In the genomic region with DNA sequence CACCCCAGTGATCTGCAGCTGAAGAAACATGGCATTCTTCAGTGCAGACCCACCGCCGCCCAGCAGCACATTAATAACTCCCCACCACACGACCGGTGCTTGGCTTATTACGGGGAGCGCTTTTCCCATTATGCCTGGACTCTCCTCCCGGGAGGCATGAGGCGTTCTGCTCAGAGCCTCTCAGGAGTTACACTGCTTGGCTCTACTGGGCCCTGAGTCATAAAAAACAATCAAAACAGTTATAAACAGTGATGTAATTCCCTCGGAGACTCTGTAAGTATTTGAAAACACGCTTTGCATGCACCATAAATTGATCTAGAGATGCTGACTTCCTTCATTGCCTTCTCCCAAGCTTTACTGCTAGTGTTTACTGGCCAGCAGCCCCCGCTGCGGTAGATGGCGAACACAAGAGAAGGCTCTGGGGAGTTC, we compare ENCODE assay signal across 17 cellular contexts.
DNase-seq lines count a peak whose midpoint lies in the region; ATAC-seq, FAIRE-seq and TF ChIP-seq lines count a peak whose summit lies in the region.
"Had no signal": no experiment of that assay in that cellular context is flagged by ENCODE, and none has a peak within 500 bp of the region (broad histone marks: within the 10 kb centered on the region; RNA-seq: fewer than 3 reads in every experiment).

No MANE protein-coding gene starts in this region.

- TF ChIP-seq POLR2A in A549 (IDR thresholded peaks at IDR 0.05; ENCODE audit: low read length) (no peak), H1 (IDR thresholded peaks at IDR 0.05; ENCODE audit: control extremely low read depth in 1 of 2, low read depth in 2 of 2, low read length in 2 of 2) (no peak)

- H3K18ac ChIP-seq in H1 (ENCODE audit: extremely low read depth, low read length): no peak overlapping the region
- H3K18ac ChIP-seq in mesenchymal stem cell (ENCODE audit: low read depth in 1 of 2, low read length in 2 of 2): no peak overlapping the region

- no peak for TF ChIP-seq CTCF in A549 (IDR thresholded peaks at IDR 0.05)
- no peak for TF ChIP-seq CTCF in H1 (IDR thresholded peaks at IDR 0.05; ENCODE audit: control extremely low read depth in 1 of 3, insufficient read depth in 1 of 3, low read depth in 1 of 3, low read length in 3 of 3)

- no peak overlapping the region for H4K91ac ChIP-seq in H1 (replicated peaks; ENCODE audit: insufficient read length, low read length)
- H4K91ac ChIP-seq in mesenchymal stem cell (ENCODE audit: low read length): no peak overlapping the region

- no peaks in the 10 kb centered on the region for H3K79me2 ChIP-seq in H1 (ENCODE audit: control insufficient read depth in 1 of 2, insufficient read depth in 2 of 2, low read length in 2 of 2)

- no peak overlapping the region for H4K5ac ChIP-seq in H1 (ENCODE audit: insufficient read length, low read depth, low read length)

- H3K9ac ChIP-seq in H1 (replicated peaks in 1 of 4; ENCODE audit: extremely low read depth in 1 of 4, low read depth in 3 of 4, low read length in 3 of 4) (no peak overlapping the region), mesenchymal stem cell (ENCODE audit: low read length) (peak overlapping the region; percentile 12)

- no peaks in the 10 kb centered on the region for H3K79me1 ChIP-seq in H1 (ENCODE audit: low read depth, low read length)
- H3K79me1 ChIP-seq in mesenchymal stem cell (replicated peaks; ENCODE audit: low read length, poor library complexity, severe bottlenecking): no peaks in the 10 kb centered on the region

- no peak overlapping the region for H2BK120ac ChIP-seq in H1 (replicated peaks; ENCODE audit: low read depth, low read length)
- no peak overlapping the region for H2BK120ac ChIP-seq in mesenchymal stem cell (ENCODE audit: low read depth, low read length)

- H3K4me1 ChIP-seq in A549 (no peaks in the 10 kb centered on the region), H1 (replicated peaks in 1 of 4; ENCODE audit: control insufficient read depth in 3 of 4, insufficient read depth in 4 of 4, low read length in 3 of 4) (peaks cover 0 to 15% (median 9%) of the 10 kb centered on the region in 4 experiments; a peak in 6 of 7 replicates), mesenchymal stem cell (ENCODE audit: control insufficient read depth, insufficient read depth, low read depth, low read length) (peaks cover 2% of the 10 kb centered on the region)
- H3K4me1 ChIP-seq: prostate gland had no signal

- H2AK5ac ChIP-seq in H1 (ENCODE audit: low read depth, low read length) (no peak overlapping the region), mesenchymal stem cell (ENCODE audit: low read length, severe bottlenecking) (no peak overlapping the region)

- POLR2A ChIA-PET in A549 (lab: Yijun Ruan, JAX): no interaction called here
- POLR2A ChIA-PET in HEK293T (lab: Yijun Ruan, JAX): interaction anchor here (1.5 kb wide), 1 partner anchor 38 kb away, joined by 4 read pairs; no protein-coding TSS in a partner anchor
- POLR2A ChIA-PET in H1 (lab: Charles Lee; ENCODE audit: partially characterized antibody): interaction anchor here (1.2 to 1.5 kb wide), 2 partner anchors 9 to 12 kb away, joined by 4 read pairs; no protein-coding TSS in a partner anchor

- H2BK12ac ChIP-seq in H1 (ENCODE audit: low read depth, low read length) (no peak overlapping the region), mesenchymal stem cell (ENCODE audit: low read length in 2 of 2) (no peak overlapping the region)

- CTCF ChIA-PET in A549 (lab: Yijun Ruan, JAX): interaction anchor here (0.6 to 1.7 kb wide), 3 partner anchors 61 to 269 kb away, joined by 4 to 5 read pairs (median 4); no protein-coding TSS in a partner anchor
- CTCF ChIA-PET in HEK293T (lab: Yijun Ruan, JAX): no interaction called here
- CTCF ChIA-PET in H1 (lab: Charles Lee; ENCODE audit: partially characterized antibody): interaction anchor here (0.9 to 1.3 kb wide), 6 partner anchors 10 to 269 kb away, joined by 3 to 8 read pairs (median 4); no protein-coding TSS in a partner anchor

- H2BK5ac ChIP-seq in H1 (ENCODE audit: low read depth, low read length) (no peak overlapping the region), mesenchymal stem cell (ENCODE audit: low read depth, low read length, poor library complexity, severe bottlenecking) (no peak overlapping the region)

- FAIRE-seq in A549 (lab: Jason Lieb, UNC) (no peak), H1 (lab: Jason Lieb, UNC) (no peak)
- FAIRE-seq: HTR-8/SVneo had no signal

- H3K4me3 ChIP-seq in A549 (no peak overlapping the region), H1 (ENCODE audit: extremely low read depth in 1 of 4, insufficient read depth in 2 of 4, low read depth in 3 of 4, low read length in 4 of 4) (no peak overlapping the region), mesenchymal stem cell (ENCODE audit: insufficient read depth in 1 of 2, low read depth in 1 of 2, low read length in 2 of 2) (peak overlapping the region in 1 of 2 experiments; percentile 43)
- H3K4me3 ChIP-seq: prostate gland had no signal

- no peaks in the 10 kb centered on the region for H4K20me1 ChIP-seq in H1 (replicated peaks in 1 of 2; ENCODE audit: control insufficient read depth in 1 of 2, insufficient read depth in 2 of 2, low read length in 2 of 2)

- no peak overlapping the region for H3K27ac ChIP-seq in A549
- H3K27ac ChIP-seq in H1 (ENCODE audit: low read depth, low read length): no peak overlapping the region
- no peak overlapping the region for H3K27ac ChIP-seq in mesenchymal stem cell (ENCODE audit: low read length, poor library complexity, severe bottlenecking)
- H3K27ac ChIP-seq: prostate gland had no signal

- H3K9me3 ChIP-seq in A549 (no peaks in the 10 kb centered on the region), H1 (ENCODE audit: insufficient read depth in 2 of 2, low read depth in 1 of 2, low read length in 1 of 2) (no peaks in the 10 kb centered on the region), mesenchymal stem cell (ENCODE audit: control insufficient read depth, low read length) (no peaks in the 10 kb centered on the region)
- H3K9me3 ChIP-seq: prostate gland had no signal

- no peak overlapping the region for H2BK20ac ChIP-seq in H1 (ENCODE audit: low read length)

- no peak overlapping the region for H3K4me2 ChIP-seq in A549
- H3K4me2 ChIP-seq in H1 (ENCODE audit: insufficient read depth in 1 of 2, low read depth in 2 of 2, low read length in 2 of 2): peak overlapping the region; percentile 53 to 62; a peak in 2 of 4 replicates
- no peak overlapping the region for H3K4me2 ChIP-seq in mesenchymal stem cell (ENCODE audit: low read length, poor library complexity, severe bottlenecking)

- H3K23me2 ChIP-seq in H1 (ENCODE audit: low read depth, low read length): no peaks in the 10 kb centered on the region

- TF ChIP-seq RAD21 in A549 (conservative IDR thresholded peaks at IDR 0.05 in 1 of 2, IDR thresholded peaks at IDR 0.05 in 1 of 2) (no peak), H1 (IDR thresholded peaks at IDR 0.05 in 1 of 2, conservative IDR thresholded peaks at IDR 0.05 in 1 of 2; ENCODE audit: low read depth in 2 of 2, low read length in 2 of 2) (no peak)

- H2AFZ ChIP-seq in H1 (ENCODE audit: low read length) (0 out of 2 replicates have a peak overlapping the region, but pooled peaks have one; percentile 79), mesenchymal stem cell (ENCODE audit: low read depth, low read length) (no peak overlapping the region)

- no peak overlapping the region for H3K56ac ChIP-seq in H1 (replicated peaks; ENCODE audit: insufficient read length, low read depth, low read length)

- no peaks in the 10 kb centered on the region for H3K36me3 ChIP-seq in H1 (ENCODE audit: control insufficient read depth in 2 of 4, insufficient read depth in 4 of 4, low read length in 3 of 4)
- H3K36me3 ChIP-seq in mesenchymal stem cell (ENCODE audit: control insufficient read depth in 1 of 2, insufficient read depth in 2 of 2, low read depth in 1 of 2, low read length in 2 of 2): peaks cover 0 to 3% of the 10 kb centered on the region in 2 experiments
- H3K36me3 ChIP-seq: prostate gland had no signal

- no peak overlapping the region for H2BK15ac ChIP-seq in H1 (ENCODE audit: low read length)
- H2BK15ac ChIP-seq in mesenchymal stem cell (ENCODE audit: low read depth, poor library complexity, severe bottlenecking): no peak overlapping the region

- no peak overlapping the region for H3K14ac ChIP-seq in H1 (ENCODE audit: insufficient read length)
- H3K14ac ChIP-seq in mesenchymal stem cell (ENCODE audit: low read length in 2 of 2): no peak overlapping the region

- H3K4ac ChIP-seq in H1 (replicated peaks; ENCODE audit: insufficient read length, low read depth, low read length): no peak overlapping the region
- no peak overlapping the region for H3K4ac ChIP-seq in mesenchymal stem cell (ENCODE audit: low read depth in 1 of 2, low read length in 2 of 2)

- ATAC-seq in A549 (peak; percentile 18 to 41; a peak in 2 of 6 replicates), esophagus mucosa (no peak)
- ATAC-seq: activated naive CD4-positive, alpha-beta T cell treated with anti-CD3 and anti-CD28 coated beads, Interleukin-2, amount 50 U/mL, for 72 hours had no signal

- H4K8ac ChIP-seq in H1 (ENCODE audit: extremely low read depth, insufficient read depth, low read length) (no peak overlapping the region), mesenchymal stem cell (ENCODE audit: low read length) (no peak overlapping the region)

- no peak overlapping the region for H3K23ac ChIP-seq in H1 (ENCODE audit: insufficient read length)
- no peak overlapping the region for H3K23ac ChIP-seq in mesenchymal stem cell (ENCODE audit: low read length in 2 of 2)

- H3K27me3 ChIP-seq in H1 (replicated peaks in 1 of 4; ENCODE audit: control insufficient read depth in 3 of 4, extremely low read depth in 1 of 4, insufficient read depth in 3 of 4, low read length in 3 of 4) (no peaks in the 10 kb centered on the region; a peak in 3 of 7 replicates), mesenchymal stem cell (ENCODE audit: control insufficient read depth in 1 of 2, insufficient read depth in 1 of 2, low read length in 2 of 2) (peaks cover 26 to 49% of the 10 kb centered on the region in 2 experiments)

- 83% methylated on average over 13 of the region's 13 CpGs for WGBS in A549 (ENCODE audit: missing lambda C conversion rate)
- 89% methylated on average over 13 of the region's 13 CpGs; no CpG with 5 or more reads in 1 of the 2 experiments for WGBS in H1 (ENCODE audit: extremely low coverage in 1 of 2, insufficient coverage in 1 of 2, insufficient read length in 1 of 2, insufficient replicate concordance in 2 of 2, low coverage in 1 of 2, low lambda C conversion rate in 2 of 2, missing lambda C conversion rate in 1 of 2), 2 experiments
- 27% methylated on average over 13 of the region's 13 CpGs for WGBS in mesenchymal stem cell

- TF ChIP-seq EP300 in A549 (IDR thresholded peaks at IDR 0.05) (no peak), H1 (IDR thresholded peaks at IDR 0.05; ENCODE audit: borderline replicate concordance in 1 of 2, low read depth in 2 of 2, low read length in 2 of 2) (no peak)

- no peak for DNase-seq in A549 (ENCODE audit: low read depth in 1 of 2, low spot score in 1 of 2)
- DNase-seq in HEK293T (ENCODE audit: extremely low spot score): peak; percentile 62
- no peak for DNase-seq in H1 (ENCODE audit: low read depth in 1 of 2, low spot score in 2 of 2)
- peak; percentile 76 for DNase-seq in mesenchymal stem cell
- DNase-seq in activated CD4-positive, alpha-beta T cell treated with anti-CD3 and anti-CD28 coated beads, Interleukin-2, amount 50 U/mL, for 4 hours: no peak
- no peak for DNase-seq in amygdala (lab: John Stamatoyannopoulos, UW)
- DNase-seq in NCI-H226: no peak
- DNase-seq: central memory CD4-positive, alpha-beta T cell; COR-L47; GDM1; hippocampal formation; NCI-H2029 treated with DMSO at 0.1 percent for 48 hours; RPMI8226 had no signal

Comparison
In these comparisons a context has a peak if more than half of its experiments do, and no peak if none do; other contexts are left out.
1. DNase-seq: peak in HEK293T (single experiment) and mesenchymal stem cell (single experiment); none in A549 (0 of 2), H1 (0 of 2), activated CD4-positive, alpha-beta T cell treated with anti-CD3 and anti-CD28 coated beads, Interleukin-2, amount 50 U/mL, for 4 hours (0 of 2), amygdala (0 of 56) and NCI-H226 (single experiment).
2. H3K4me2 ChIP-seq: peak in H1 (2 of 2); none in A549 (single experiment) and mesenchymal stem cell (single experiment).